In the genomic region with DNA sequence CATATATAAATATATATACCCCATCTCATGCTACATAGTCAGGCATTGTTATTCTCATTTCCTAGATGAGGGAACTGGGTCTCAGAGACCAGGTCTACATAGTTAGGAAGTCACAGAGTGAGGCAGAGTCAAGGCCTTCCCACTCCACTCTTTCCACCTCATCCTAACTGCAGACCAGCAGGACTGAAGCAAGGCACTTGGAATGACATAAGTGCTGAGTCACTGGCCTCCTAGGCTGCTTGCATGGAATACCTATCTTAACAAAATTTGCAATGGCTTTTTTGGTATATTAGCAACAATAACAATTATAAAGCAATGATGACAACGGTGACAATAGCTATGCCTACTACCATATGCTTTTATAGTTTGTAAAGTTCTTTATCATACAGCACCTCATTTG, we compare ENCODE assay signal across 20 cellular contexts. TPM values are rescaled to one million over a fixed set of nuclear protein-coding genes. Genes with fewer than 3 reads are reported as not detected.
DNase-seq lines count a peak whose midpoint lies in the region; ATAC-seq, FAIRE-seq and TF ChIP-seq lines count a peak whose summit lies in the region.
"Had no signal": no experiment of that assay in that cellular context is flagged by ENCODE, and none has a peak within 500 bp of the region (broad histone marks: within the 10 kb centered on the region; RNA-seq: fewer than 3 reads in every experiment).

No MANE protein-coding gene starts in this region.

- peaks cover 4% of the 10 kb centered on the region for H3K27me3 Mint-ChIP-seq in GM23338 (ENCODE audit: insufficient read depth, low read depth, poor library complexity)

- H3K4me1 ChIP-seq in GM23338 (ENCODE audit: insufficient read depth) (peaks cover 23% of the 10 kb centered on the region), RWPE2 (ENCODE audit: insufficient read depth, poor library complexity, severe bottlenecking) (no peaks in the 10 kb centered on the region)

- H3K36me3 ChIP-seq in GM23338 (ENCODE audit: insufficient read depth) (no peaks in the 10 kb centered on the region), RWPE2 (ENCODE audit: low read depth) (no peaks in the 10 kb centered on the region)
- H3K36me3 ChIP-seq: ovary had no signal

- no peaks in the 10 kb centered on the region for H3K36me3 Mint-ChIP-seq in GM23338 (ENCODE audit: low read depth)

- H4K20me1 ChIP-seq in GM23338 (replicated peaks; ENCODE audit: insufficient read depth): no peaks in the 10 kb centered on the region

- peaks cover 6% of the 10 kb centered on the region for H3K9me2 ChIP-seq in GM23338 (ENCODE audit: insufficient read depth)

- no peak overlapping the region for H3K27ac Mint-ChIP-seq in GM23338
- H3K27ac Mint-ChIP-seq: dendritic cell treated with granulocyte-macrophage colony-stimulating factor and Interleukin-4, amounts not matched to agents 40 ng/mL and 50 ng/mL, for 4 days; T-helper 2 cell treated with Interferon-gamma antibody and Interleukin-4, amounts not matched to agents 5 μg/mL and 100 μg/mL, for 36 hours had no signal

- no peaks in the 10 kb centered on the region for H3K9me3 Mint-ChIP-seq in GM23338
- H3K9me3 Mint-ChIP-seq: dendritic cell treated with granulocyte-macrophage colony-stimulating factor and Interleukin-4, amounts not matched to agents 40 ng/mL and 50 ng/mL, for 4 days; T-helper 2 cell treated with Interferon-gamma antibody and Interleukin-4, amounts not matched to agents 5 μg/mL and 100 μg/mL, for 36 hours had no signal

- peaks cover 9% of the 10 kb centered on the region for H3K4me1 Mint-ChIP-seq in GM23338

- TF ChIP-seq CTCF in GM23338 (conservative IDR thresholded peaks at IDR 0.05; ENCODE audit: low read depth in 2 of 2) (no peak), RWPE2 (IDR thresholded peaks at IDR 0.05; ENCODE audit: poor library complexity, severe bottlenecking) (no peak), fibroblast of villous mesenchyme (IDR thresholded peaks at IDR 0.05; ENCODE audit: insufficient read depth, low read depth, low read length) (no peak)

- peak overlapping the region; percentile 29; the same call in 1 of the 2 replicates for H2AFZ ChIP-seq in GM23338

- no peaks in the 10 kb centered on the region for H3K9me3 ChIP-seq in RWPE2 (ENCODE audit: severe bottlenecking)
- H3K9me3 ChIP-seq: ovary had no signal

- no peak for DNase-seq in GM23338 (ENCODE audit: low spot score)
- DNase-seq in RWPE2 (ENCODE audit: low spot score): no peak
- peak; percentile 40 for DNase-seq in fibroblast of villous mesenchyme (ENCODE audit: low read depth)
- DNase-seq in urothelium cell line (ENCODE audit: low spot score): peak; percentile 3
- no peak for DNase-seq in NCI-H2107 (lab: John Stamatoyannopoulos, UW)
- DNase-seq in activated CD4-positive, alpha-beta T cell treated with anti-CD3 and anti-CD28 coated beads for 48 hours: no peak
- DNase-seq: activated naive CD4-positive, alpha-beta T cell; aorta; DND-41; hypothalamus; NCI-H1694; NCI-H345; ovary; SHP77; small intestine had no signal

- H3K27me3 ChIP-seq in GM23338 (ENCODE audit: insufficient read depth) (no peaks in the 10 kb centered on the region), RWPE2 (ENCODE audit: insufficient read depth, poor library complexity, severe bottlenecking) (no peaks in the 10 kb centered on the region)
- H3K27me3 ChIP-seq: ovary had no signal

- H3K79me2 ChIP-seq in GM23338 (replicated peaks; ENCODE audit: insufficient read depth): no peaks in the 10 kb centered on the region

- no peak overlapping the region for H3K27ac ChIP-seq in GM23338 (ENCODE audit: low read depth)
- no peak overlapping the region for H3K27ac ChIP-seq in RWPE2 (ENCODE audit: poor library complexity, severe bottlenecking)
- H3K27ac ChIP-seq: ovary had no signal

- ATAC-seq in GM23338 (no peak), RWPE2 (ENCODE audit: low read depth) (peak; percentile 53; the same call in 2 of the 3 replicates), HG03342 (IDR thresholded peaks at IDR 0.05; ENCODE audit: unreplicated experiment) (no peak)
- ATAC-seq: activated CD4-positive, CD25-positive, alpha-beta regulatory T cell treated with anti-CD3 and anti-CD28 coated beads, Interleukin-2, amount 50 U/mL, for 24 hours; left lobe of liver had no signal

- H3F3A ChIP-seq in GM23338 (replicated peaks; ENCODE audit: low read depth): no peaks in the 10 kb centered on the region

- H3K4me3 ChIP-seq in GM23338 (no peak overlapping the region), RWPE2 (ENCODE audit: severe bottlenecking) (no peak overlapping the region), fibroblast of villous mesenchyme (ENCODE audit: low read depth, low read length) (no peak overlapping the region)
- H3K4me3 ChIP-seq: ovary had no signal

- no peak overlapping the region for H3K4me3 Mint-ChIP-seq in GM23338
- H3K4me3 Mint-ChIP-seq: dendritic cell treated with granulocyte-macrophage colony-stimulating factor and Interleukin-4, amounts not matched to agents 40 ng/mL and 50 ng/mL, for 4 days; T-helper 2 cell treated with Interferon-gamma antibody and Interleukin-4, amounts not matched to agents 5 μg/mL and 100 μg/mL, for 36 hours had no signal

- FAIRE-seq in urothelium cell line (lab: Jason Lieb, UNC): no peak
- FAIRE-seq: small intestine had no signal

- no peak overlapping the region for H3K4me2 ChIP-seq in GM23338

TF ChIP-seq in GM23338, 12 proteins besides CTCF, POLR2A, EP300 and RAD21 (continues in another document):
- TF ChIP-seq NANOG (IDR thresholded peaks at IDR 0.05; ENCODE audit: borderline replicate concordance): no peak
- TF ChIP-seq, protein P1, sequence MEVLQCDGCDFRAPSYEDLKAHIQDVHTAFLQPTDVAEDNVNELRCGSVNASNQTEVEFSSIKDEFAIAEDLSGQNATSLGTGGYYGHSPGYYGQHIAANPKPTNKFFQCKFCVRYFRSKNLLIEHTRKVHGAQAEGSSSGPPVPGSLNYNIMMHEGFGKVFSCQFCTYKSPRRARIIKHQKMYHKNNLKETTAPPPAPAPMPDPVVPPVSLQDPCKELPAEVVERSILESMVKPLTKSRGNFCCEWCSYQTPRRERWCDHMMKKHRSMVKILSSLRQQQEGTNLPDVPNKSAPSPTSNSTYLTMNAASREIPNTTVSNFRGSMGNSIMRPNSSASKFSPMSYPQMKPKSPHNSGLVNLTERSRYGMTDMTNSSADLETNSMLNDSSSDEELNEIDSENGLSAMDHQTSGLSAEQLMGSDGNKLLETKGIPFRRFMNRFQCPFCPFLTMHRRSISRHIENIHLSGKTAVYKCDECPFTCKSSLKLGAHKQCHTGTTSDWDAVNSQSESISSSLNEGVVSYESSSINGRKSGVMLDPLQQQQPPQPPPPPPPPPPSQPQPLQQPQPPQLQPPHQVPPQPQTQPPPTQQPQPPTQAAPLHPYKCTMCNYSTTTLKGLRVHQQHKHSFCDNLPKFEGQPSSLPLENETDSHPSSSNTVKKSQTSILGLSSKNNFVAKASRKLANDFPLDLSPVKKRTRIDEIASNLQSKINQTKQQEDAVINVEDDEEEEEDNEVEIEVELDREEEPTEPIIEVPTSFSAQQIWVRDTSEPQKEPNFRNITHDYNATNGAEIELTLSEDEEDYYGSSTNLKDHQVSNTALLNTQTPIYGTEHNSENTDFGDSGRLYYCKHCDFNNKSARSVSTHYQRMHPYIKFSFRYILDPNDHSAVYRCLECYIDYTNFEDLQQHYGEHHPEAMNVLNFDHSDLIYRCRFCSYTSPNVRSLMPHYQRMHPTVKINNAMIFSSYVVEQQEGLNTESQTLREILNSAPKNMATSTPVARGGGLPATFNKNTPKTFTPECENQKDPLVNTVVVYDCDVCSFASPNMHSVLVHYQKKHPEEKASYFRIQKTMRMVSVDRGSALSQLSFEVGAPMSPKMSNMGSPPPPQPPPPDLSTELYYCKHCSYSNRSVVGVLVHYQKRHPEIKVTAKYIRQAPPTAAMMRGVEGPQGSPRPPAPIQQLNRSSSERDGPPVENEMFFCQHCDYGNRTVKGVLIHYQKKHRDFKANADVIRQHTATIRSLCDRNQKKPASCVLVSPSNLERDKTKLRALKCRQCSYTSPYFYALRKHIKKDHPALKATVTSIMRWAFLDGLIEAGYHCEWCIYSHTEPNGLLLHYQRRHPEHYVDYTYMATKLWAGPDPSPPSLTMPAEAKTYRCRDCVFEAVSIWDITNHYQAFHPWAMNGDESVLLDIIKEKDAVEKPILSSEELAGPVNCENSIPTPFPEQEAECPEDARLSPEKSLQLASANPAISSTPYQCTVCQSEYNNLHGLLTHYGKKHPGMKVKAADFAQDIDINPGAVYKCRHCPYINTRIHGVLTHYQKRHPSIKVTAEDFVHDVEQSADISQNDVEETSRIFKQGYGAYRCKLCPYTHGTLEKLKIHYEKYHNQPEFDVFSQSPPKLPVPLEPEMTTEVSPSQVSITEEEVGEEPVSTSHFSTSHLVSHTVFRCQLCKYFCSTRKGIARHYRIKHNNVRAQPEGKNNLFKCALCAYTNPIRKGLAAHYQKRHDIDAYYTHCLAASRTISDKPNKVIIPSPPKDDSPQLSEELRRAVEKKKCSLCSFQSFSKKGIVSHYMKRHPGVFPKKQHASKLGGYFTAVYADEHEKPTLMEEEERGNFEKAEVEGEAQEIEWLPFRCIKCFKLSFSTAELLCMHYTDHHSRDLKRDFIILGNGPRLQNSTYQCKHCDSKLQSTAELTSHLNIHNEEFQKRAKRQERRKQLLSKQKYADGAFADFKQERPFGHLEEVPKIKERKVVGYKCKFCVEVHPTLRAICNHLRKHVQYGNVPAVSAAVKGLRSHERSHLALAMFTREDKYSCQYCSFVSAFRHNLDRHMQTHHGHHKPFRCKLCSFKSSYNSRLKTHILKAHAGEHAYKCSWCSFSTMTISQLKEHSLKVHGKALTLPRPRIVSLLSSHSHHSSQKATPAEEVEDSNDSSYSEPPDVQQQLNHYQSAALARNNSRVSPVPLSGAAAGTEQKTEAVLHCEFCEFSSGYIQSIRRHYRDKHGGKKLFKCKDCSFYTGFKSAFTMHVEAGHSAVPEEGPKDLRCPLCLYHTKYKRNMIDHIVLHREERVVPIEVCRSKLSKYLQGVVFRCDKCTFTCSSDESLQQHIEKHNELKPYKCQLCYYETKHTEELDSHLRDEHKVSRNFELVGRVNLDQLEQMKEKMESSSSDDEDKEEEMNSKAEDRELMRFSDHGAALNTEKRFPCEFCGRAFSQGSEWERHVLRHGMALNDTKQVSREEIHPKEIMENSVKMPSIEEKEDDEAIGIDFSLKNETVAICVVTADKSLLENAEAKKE (CRISPR knock-in tag; IDR thresholded peaks at IDR 0.05): no peak
- no peak for TF ChIP-seq EZH2 (IDR thresholded peaks at IDR 0.05; ENCODE audit: low read depth, unreplicated experiment)

RNA-seq across cellular contexts. Expression of a gene that starts 5.4 kb away (rescaled TPM):
- total RNA-seq in GM23338 (2014; rRNA removed; shearing (Covaris generic)): 2.6 and 8.7 TPM in 2 replicates
- polyA plus RNA-seq in GM23338 (2016; fragmentation: Nextera tagmentation; extraction: Ambion mirVana): 0.89 and 1.7 TPM in 2 replicates
- 8.4 and 13.8 TPM in 2 replicates for total RNA-seq in fibroblast of villous mesenchyme
- polyA plus RNA-seq: aorta had no signal

Comparison
In these comparisons a context has a peak if more than half of its experiments do, and no peak if none do; other contexts are left out.
1. DNase-seq: peak in fibroblast of villous mesenchyme (single experiment) and urothelium cell line (single experiment); none in GM23338 (single experiment), RWPE2 (single experiment), NCI-H2107 (single experiment) and activated CD4-positive, alpha-beta T cell treated with anti-CD3 and anti-CD28 coated beads for 48 hours (single experiment).